Comparison of ENCODE assay signal across 13 cellular contexts in genomic region chr15:51108933-51109550, GRCh38.
DNase-seq lines count a peak whose midpoint lies in the region; ATAC-seq and TF ChIP-seq lines count a peak whose summit lies in the region.
"Had no signal": no experiment of that assay in that cellular context is flagged by ENCODE, and none has a peak within 500 bp of the region (broad histone marks: within the 10 kb centered on the region; RNA-seq: fewer than 3 reads in every experiment).

No MANE protein-coding gene starts in this region.

- H3K4me1 ChIP-seq in adipocyte (ENCODE audit: control insufficient read depth, insufficient read depth, low read length): peaks cover 25% of the 10 kb centered on the region

- no peaks in the 10 kb centered on the region for H3K9me3 ChIP-seq in adipocyte (ENCODE audit: control insufficient read depth, low read length)

- no peaks in the 10 kb centered on the region for H3K36me3 ChIP-seq in adipocyte (ENCODE audit: control insufficient read depth, insufficient read depth, low read length, severe bottlenecking)

- DNase-seq in AG10803 (ENCODE audit: low read depth) (peak; percentile 91), adipocyte (ENCODE audit: low read depth) (peak; percentile 62), foreskin melanocyte (peak; percentile 83), retinal pigment epithelial cell (ENCODE audit: low read depth) (peak; percentile 52), NCI-H1105 treated with DMSO at 0.1 percent for 48 hours (lab: John Stamatoyannopoulos, UW) (no peak), NK-92 (lab: John Stamatoyannopoulos, UW; ENCODE audit: unreplicated experiment) (no peak)
- DNase-seq: activated CD4-positive, CD25-positive, alpha-beta regulatory T cell treated with anti-CD3 and anti-CD28 coated beads, Interleukin-2, amount 50 U/mL, for 72 hours; NCI-H446 treated with DMSO at 0.1 percent for 48 hours; SIG-M5; stimulated activated CD4-positive, alpha-beta T cell treated with anti-CD3 and anti-CD28 coated beads, Interleukin-1b, Interleukin-23, amount 100 ng/mL, for 48 hours; stimulated activated naive CD4-positive, alpha-beta T cell treated with Interleukin-2 at 50 U/mL for 16 hours had no signal

- H3K4me3 ChIP-seq in AG10803 (ENCODE audit: low read length): peak overlapping the region; percentile 1; the same call in 1 of the 2 replicates
- peak overlapping the region; percentile 7 for H3K4me3 ChIP-seq in adipocyte (ENCODE audit: low read length)
- H3K4me3 ChIP-seq in retinal pigment epithelial cell (ENCODE audit: low read length): no peak overlapping the region

- no peak for TF ChIP-seq CTCF in AG10803 (conservative IDR thresholded peaks at IDR 0.05; ENCODE audit: low read length)
- no peak for TF ChIP-seq CTCF in retinal pigment epithelial cell (conservative IDR thresholded peaks at IDR 0.05; ENCODE audit: low read depth, low read length)

- H3K27me3 ChIP-seq in adipocyte (replicated peaks; ENCODE audit: control insufficient read depth, insufficient read depth, low read length): no peaks in the 10 kb centered on the region

- ATAC-seq in GM21786 (IDR thresholded peaks at IDR 0.05; ENCODE audit: unreplicated experiment) (no peak), HG02981 (IDR thresholded peaks at IDR 0.05; ENCODE audit: unreplicated experiment) (no peak)

- H3K9ac ChIP-seq in adipocyte (ENCODE audit: low read length): peak overlapping the region; percentile 19

Comparison
In these comparisons a context has a peak if more than half of its experiments do, and no peak if none do; other contexts are left out.
1. DNase-seq: peak in AG10803 (single experiment), adipocyte (single experiment), foreskin melanocyte (single experiment) and retinal pigment epithelial cell (single experiment); none in NCI-H1105 treated with DMSO at 0.1 percent for 48 hours (single experiment) and NK-92 (single experiment).